Comparison of ENCODE assay signal across 10 cellular contexts in the genomic region with DNA sequence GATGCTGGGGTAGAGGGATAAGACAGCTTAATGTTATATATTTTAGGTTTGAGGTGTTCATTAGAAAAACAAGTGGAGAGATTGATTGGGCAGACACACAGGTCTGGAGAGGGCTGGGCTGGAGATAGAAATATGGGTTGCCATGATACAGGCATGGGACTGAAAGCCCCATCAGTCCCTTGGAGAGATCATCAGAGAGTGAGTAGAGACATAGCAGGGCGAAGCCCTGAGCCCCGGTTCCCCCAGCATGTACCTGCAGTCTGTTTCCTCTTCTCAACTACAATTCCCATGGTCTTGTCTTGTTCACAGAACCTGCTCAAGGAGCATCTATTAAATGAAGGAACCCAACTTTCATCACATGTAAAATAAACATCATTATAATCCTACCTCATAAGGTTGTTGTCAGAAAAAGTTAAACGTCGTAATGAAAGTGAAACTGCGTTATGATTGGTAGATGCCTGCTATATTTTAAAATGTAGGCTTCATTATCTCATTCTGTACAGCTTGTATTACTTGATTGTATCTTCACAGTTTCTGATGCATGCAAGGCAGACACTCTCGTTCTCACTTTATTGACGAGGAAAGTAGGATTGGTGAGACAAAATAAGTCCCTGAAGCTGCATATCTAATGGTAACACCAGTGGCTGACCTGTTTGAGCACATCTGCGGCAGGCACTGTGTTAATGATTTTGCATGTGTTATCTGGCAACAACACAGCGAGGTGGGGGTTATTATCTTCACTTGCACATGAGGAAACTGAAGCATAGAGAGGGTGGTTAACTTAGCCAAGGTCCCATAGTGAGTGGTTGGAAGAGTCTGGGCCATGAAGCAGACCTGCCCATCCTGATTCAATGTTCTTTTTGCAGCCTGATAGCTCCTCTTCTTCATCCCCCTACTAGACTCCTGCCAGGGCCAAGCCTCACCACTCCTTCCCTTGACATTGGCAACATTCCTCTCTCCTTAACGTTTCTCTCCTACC.
DNase-seq lines count a peak whose midpoint lies in the region; ATAC-seq and TF ChIP-seq lines count a peak whose summit lies in the region.
"Had no signal": no experiment of that assay in that cellular context is flagged by ENCODE, and none has a peak within 500 bp of the region (broad histone marks: within the 10 kb centered on the region; RNA-seq: fewer than 3 reads in every experiment).

No MANE protein-coding gene starts in this region.

- no peak overlapping the region for H3K27ac Mint-ChIP-seq in HFFc6

- TF ChIP-seq CTCF in heart right ventricle (IDR thresholded peaks at IDR 0.05), result no peak
- TF ChIP-seq CTCF in right atrium auricular region (IDR thresholded peaks at IDR 0.05), result no peak
- TF ChIP-seq CTCF in WI38 (IDR thresholded peaks at IDR 0.05; ENCODE audit: low read depth, low read length), result no peak
- no peak for TF ChIP-seq CTCF in HFFc6 (IDR thresholded peaks at IDR 0.05)

- H3K36me3 ChIP-seq in heart right ventricle (no peaks in the 10 kb centered on the region), right atrium auricular region (no peaks in the 10 kb centered on the region), esophagus (ENCODE audit: control insufficient read depth in 2 of 2, insufficient read depth in 2 of 2, low read length in 1 of 2) (no peaks in the 10 kb centered on the region), thymus (ENCODE audit: control insufficient read depth, insufficient read depth) (no peaks in the 10 kb centered on the region)

- ATAC-seq in heart right ventricle, result no peak

- no peaks in the 10 kb centered on the region for H3K27me3 ChIP-seq in heart right ventricle
- H3K27me3 ChIP-seq in right atrium auricular region, result no peaks in the 10 kb centered on the region
- H3K27me3 ChIP-seq in esophagus (ENCODE audit: control insufficient read depth in 1 of 2, insufficient read depth in 2 of 2, low read length in 2 of 2), result no peaks in the 10 kb centered on the region
- H3K27me3 ChIP-seq in thymus (ENCODE audit: control insufficient read depth, insufficient read depth), result peaks cover 3% of the 10 kb centered on the region

- H3K4me1 ChIP-seq in heart right ventricle, result peaks cover 0 to 54% (median 28%) of the 10 kb centered on the region in 9 donors
- H3K4me1 ChIP-seq in right atrium auricular region, result peaks cover 0 to 31% of the 10 kb centered on the region in 2 donors
- H3K4me1 ChIP-seq in esophagus (ENCODE audit: control insufficient read depth in 2 of 2, insufficient read depth in 2 of 2, low read length in 1 of 2), result peaks cover 0 to 8% of the 10 kb centered on the region in 2 donors
- H3K4me1 ChIP-seq in thymus (ENCODE audit: control insufficient read depth, insufficient read depth, low read length), result peaks cover 14% of the 10 kb centered on the region

- peaks cover 4% of the 10 kb centered on the region for H3K27me3 Mint-ChIP-seq in HFFc6 (ENCODE audit: insufficient read depth)

- H3K27ac ChIP-seq in heart right ventricle (peak overlapping the region in 2 of 10 donors; percentile 46 to 76), right atrium auricular region (no peak overlapping the region), esophagus (ENCODE audit: low read depth in 2 of 2, low read length in 1 of 2) (peak overlapping the region; percentile 13 to 35), thymus (ENCODE audit: low read depth) (peak overlapping the region; percentile 68)

- no peak overlapping the region; the same call in 1 of the 2 replicates for H3K4me3 Mint-ChIP-seq in HFFc6

- H3K9me3 Mint-ChIP-seq in HFFc6, result no peaks in the 10 kb centered on the region

- intact Hi-C loops in heart right ventricle (cut with DNase I), result loop anchor here in 9 of 10 donors (2.0 to 10.0 kb wide), 10 partner anchors 79 to 1272 kb away; partner anchors contain the start of genes CWC15 (in 2 of the 9), KDM4D (in 2 of the 9), SESN3 (in 2 of the 9) and SRSF8 (in 1 of the 9)

- no peak for DNase-seq in heart right ventricle
- DNase-seq in right atrium auricular region (ENCODE audit: low spot score), result no peak
- DNase-seq in HFFc6, result no peak
- no peak for DNase-seq in NCI-H2107 (lab: John Stamatoyannopoulos, UW)
- no peak for DNase-seq in mucosa of gallbladder (ENCODE audit: low spot score)
- DNase-seq: glutamatergic neuron, NCI-H1417 treated with DMSO at 0.1 percent for 48 hours had no signal

- peaks cover 20% of the 10 kb centered on the region for H3K4me1 Mint-ChIP-seq in HFFc6 (ENCODE audit: low read depth)

- no peaks in the 10 kb centered on the region for H3K36me3 Mint-ChIP-seq in HFFc6 (ENCODE audit: low read depth)

- H3K4me3 ChIP-seq in heart right ventricle, result peak overlapping the region in 6 of 10 donors; percentile 13 to 44 (median 30)
- no peak overlapping the region for H3K4me3 ChIP-seq in right atrium auricular region
- H3K4me3 ChIP-seq in WI38 (ENCODE audit: low read depth, low read length), result peak overlapping the region; percentile 12; the same call in 1 of the 2 replicates
- H3K4me3 ChIP-seq in esophagus (ENCODE audit: low read depth in 1 of 2, low read length in 2 of 2), result no peak overlapping the region
- peak overlapping the region; percentile 49 for H3K4me3 ChIP-seq in thymus (ENCODE audit: low read length)

- H3K9me3 ChIP-seq in heart right ventricle (no peaks in the 10 kb centered on the region), right atrium auricular region (no peaks in the 10 kb centered on the region), esophagus (ENCODE audit: control insufficient read depth in 2 of 2, insufficient read depth in 1 of 2, low read depth in 1 of 2, low read length in 1 of 2) (no peaks in the 10 kb centered on the region), thymus (ENCODE audit: control insufficient read depth) (no peaks in the 10 kb centered on the region)

- 59 to 71% methylated on average over 10 of the region's 10 CpGs for WGBS in heart right ventricle, 2 donors
- WGBS in esophagus, 2 donors, result 33 to 38% methylated on average over 10 of the region's 10 CpGs
- 14% methylated on average over 10 of the region's 10 CpGs for WGBS in thymus

Comparison
In these comparisons a context has a peak if more than half of its experiments do, and no peak if none do; other contexts are left out.
1. H3K4me3 ChIP-seq: peak in heart right ventricle (6 of 10), WI38 (single experiment) and thymus (single experiment); none in right atrium auricular region (0 of 2) and esophagus (0 of 2).
2. H3K27ac ChIP-seq: peak in esophagus (2 of 2) and thymus (single experiment); none in right atrium auricular region (0 of 2).